ENCODE assay signal across 21 cellular contexts in genomic region chr9:93088656-93089015, GRCh38. TPM values are rescaled to one million over a fixed set of nuclear protein-coding genes. Genes with fewer than 3 reads are reported as not detected.
DNase-seq lines count a peak whose midpoint lies in the region; ATAC-seq and TF ChIP-seq lines count a peak whose summit lies in the region.
"Had no signal": no experiment of that assay in that cellular context is flagged by ENCODE, and none has a peak within 500 bp of the region (broad histone marks: within the 10 kb centered on the region; RNA-seq: fewer than 3 reads in every experiment).

No MANE protein-coding gene starts in this region.

- intact Hi-C loops in left cardiac atrium (cut with DNase I) (no loop called here), testis (cut with DNase I; ENCODE audit: low total_unique reads) (no loop called here)
- intact Hi-C loops in activated CD8-positive, alpha-beta T cell treated with anti-CD3 and anti-CD28 coated beads for 36 hours (cut with micrococcal nuclease): no loop called here

- ATAC-seq in left cardiac atrium (no peak), left lobe of liver (no peak), HG03571 (IDR thresholded peaks at IDR 0.05; ENCODE audit: unreplicated experiment) (no peak)
- ATAC-seq in activated CD8-positive, alpha-beta T cell treated with anti-CD3 and anti-CD28 coated beads for 36 hours: no peak
- ATAC-seq: activated CD4-positive, CD25-positive, alpha-beta regulatory T cell treated with anti-CD3 and anti-CD28 coated beads, Interleukin-2, amount 50 U/mL, for 24 hours; right lobe of liver had no signal

- TF ChIP-seq POLR2A in testis (IDR thresholded peaks at IDR 0.05): no peak

- H3K9me3 Mint-ChIP-seq in activated CD8-positive, alpha-beta T cell treated with anti-CD3 and anti-CD28 coated beads for 36 hours: peaks cover 24% of the 10 kb centered on the region

- no peak overlapping the region for H3K4me3 ChIP-seq in right atrium auricular region
- no peak overlapping the region for H3K4me3 ChIP-seq in testis
- H3K4me3 ChIP-seq: ascending aorta, right lobe of liver, thoracic aorta had no signal

- H3K36me3 ChIP-seq in right atrium auricular region (no peaks in the 10 kb centered on the region), testis (ENCODE audit: low read depth, missing control alignments) (no peaks in the 10 kb centered on the region)
- H3K36me3 ChIP-seq: thoracic aorta had no signal

- POLR2A ChIA-PET in activated CD8-positive, alpha-beta T cell treated with anti-CD3 and anti-CD28 coated beads for 36 hours (lab: Charles Lee): interaction anchor here (0.6 to 1.5 kb wide), 5 partner anchors 9 to 122 kb away, joined by 3 to 6 read pairs (median 4); no protein-coding TSS in a partner anchor

- no peaks in the 10 kb centered on the region for H3K27me3 ChIP-seq in right atrium auricular region
- H3K27me3 ChIP-seq in testis: no peaks in the 10 kb centered on the region
- H3K27me3 ChIP-seq: ascending aorta, right lobe of liver had no signal

- peaks cover 0 to 9% of the 10 kb centered on the region in 2 donors for H3K9me3 ChIP-seq in right atrium auricular region
- H3K9me3 ChIP-seq in testis: no peaks in the 10 kb centered on the region
- H3K9me3 ChIP-seq: right lobe of liver had no signal

- peaks cover 53% of the 10 kb centered on the region for H3K36me3 Mint-ChIP-seq in activated CD8-positive, alpha-beta T cell treated with anti-CD3 and anti-CD28 coated beads for 36 hours (ENCODE audit: low read depth)

- peak overlapping the region; percentile 50 for H3K27ac Mint-ChIP-seq in activated CD8-positive, alpha-beta T cell treated with anti-CD3 and anti-CD28 coated beads for 36 hours
- H3K27ac Mint-ChIP-seq: mesothelial cell of epicardium had no signal

- no peak overlapping the region for H3K4me3 Mint-ChIP-seq in activated CD8-positive, alpha-beta T cell treated with anti-CD3 and anti-CD28 coated beads for 36 hours
- H3K4me3 Mint-ChIP-seq: mesothelial cell of epicardium had no signal

- no peak for TF ChIP-seq CTCF in right atrium auricular region (IDR thresholded peaks at IDR 0.05)
- no peak for TF ChIP-seq CTCF in activated CD8-positive, alpha-beta T cell treated with anti-CD3 and anti-CD28 coated beads for 36 hours (IDR thresholded peaks at IDR 0.05)
- no peak for TF ChIP-seq CTCF in testis (IDR thresholded peaks at IDR 0.05)

- CTCF ChIA-PET in activated CD8-positive, alpha-beta T cell treated with anti-CD3 and anti-CD28 coated beads for 36 hours (lab: Charles Lee): interaction anchor here (1.4 to 1.5 kb wide), 2 partner anchors 10 to 23 kb away, joined by 3 to 5 read pairs; no protein-coding TSS in a partner anchor

- DNase-seq in right atrium auricular region (ENCODE audit: low spot score) (peak; percentile 38), left cardiac atrium (no peak), left lobe of liver (ENCODE audit: low spot score) (peak; percentile 32), testis (peak; percentile 2), superior temporal gyrus (ENCODE audit: extremely low spot score) (no peak), NCI-H446 (lab: John Stamatoyannopoulos, UW) (no peak)
- no peak for DNase-seq in activated CD8-positive, alpha-beta T cell treated with anti-CD3 and anti-CD28 coated beads for 36 hours
- DNase-seq: DMS 273 treated with DMSO at 0.1 percent for 48 hours, GOT3, hypothalamus, NCI-H2107, NCI-H526, nucleus accumbens, T-helper 9 cell had no signal

- WGBS in testis, 2 donors: 95 to 100% methylated on average over 4 of the region's 4 CpGs

- H3K27me3 Mint-ChIP-seq in activated CD8-positive, alpha-beta T cell treated with anti-CD3 and anti-CD28 coated beads for 36 hours: no peaks in the 10 kb centered on the region

- H3K4me1 ChIP-seq in right atrium auricular region (peaks cover 0 to 14% of the 10 kb centered on the region in 2 donors), testis (peaks cover 10% of the 10 kb centered on the region)
- H3K4me1 ChIP-seq: right lobe of liver had no signal

- peaks cover 59% of the 10 kb centered on the region for H3K4me1 Mint-ChIP-seq in activated CD8-positive, alpha-beta T cell treated with anti-CD3 and anti-CD28 coated beads for 36 hours (ENCODE audit: low read depth)

- H3K27ac ChIP-seq in right atrium auricular region (no peak overlapping the region), testis (no peak overlapping the region)
- H3K27ac ChIP-seq: ascending aorta, right lobe of liver, thoracic aorta had no signal

RNA-seq across cellular contexts. Expression of gene CARD19, which starts 7.4 kb away (rescaled TPM):
- total RNA-seq in right atrium auricular region (10 to 100 TPM; 21.2 to 46.8 TPM), left cardiac atrium (10 to 100 TPM; 20.2 to 26.3 TPM), left lobe of liver (8.5 TPM), testis (100 to 1,000 TPM; 138 to 147 TPM)
- total RNA-seq in activated CD8-positive, alpha-beta T cell treated with anti-CD3 and anti-CD28 coated beads for 36 hours: 10 to 100 TPM; 42.9 to 43.4 TPM
- polyA plus RNA-seq in testis (ENCODE audit: insufficient read depth, low read depth, low replicate concordance): 99.4 TPM

RNA-seq across cellular contexts. Expression of gene SUSD3, which starts 30.1 kb away (rescaled TPM):
- 10 to 100 TPM in 1 of 2 donors, 1 to 10 TPM in 1; 1.6 to 11.8 TPM for total RNA-seq in right atrium auricular region
- 1 to 10 TPM; 1.6 to 2.4 TPM for total RNA-seq in left cardiac atrium
- total RNA-seq in activated CD8-positive, alpha-beta T cell treated with anti-CD3 and anti-CD28 coated beads for 36 hours: 10 to 100 TPM; 34.6 to 36.7 TPM
- total RNA-seq in left lobe of liver: 49.7 TPM
- 100 to 1,000 TPM; 282 to 537 TPM for total RNA-seq in testis
- 172 TPM for polyA plus RNA-seq in testis (ENCODE audit: insufficient read depth, low read depth, low replicate concordance)
- total RNA-seq: ascending aorta, endothelial cell of umbilical vein had no signal
- polyA plus RNA-seq: endothelial cell of umbilical vein had no signal

RNA-seq across cellular contexts. Expression of gene NINJ1, which starts 45.4 kb away (rescaled TPM):
- 10 to 100 TPM; 65.5 to 89.4 TPM for total RNA-seq in right atrium auricular region
- total RNA-seq in left cardiac atrium: 10 to 100 TPM; 38.4 to 45.9 TPM
- 100 to 1,000 TPM; 118 to 120 TPM for total RNA-seq in activated CD8-positive, alpha-beta T cell treated with anti-CD3 and anti-CD28 coated beads for 36 hours
- 53.3 TPM for total RNA-seq in left lobe of liver
- 100 to 1,000 TPM; 148 to 152 TPM for total RNA-seq in testis
- polyA plus RNA-seq in testis (ENCODE audit: insufficient read depth, low read depth, low replicate concordance): 99.3 TPM

Comparison
In these comparisons a context has a peak if more than half of its experiments do, and no peak if none do; other contexts are left out.
1. DNase-seq: peak in right atrium auricular region (single experiment), left lobe of liver (single experiment) and testis (single experiment); none in left cardiac atrium (single experiment), activated CD8-positive, alpha-beta T cell treated with anti-CD3 and anti-CD28 coated beads for 36 hours (single experiment), superior temporal gyrus (single experiment) and NCI-H446 (0 of 2).